ENCODE assay signal across 8 cellular contexts in the genomic region with DNA sequence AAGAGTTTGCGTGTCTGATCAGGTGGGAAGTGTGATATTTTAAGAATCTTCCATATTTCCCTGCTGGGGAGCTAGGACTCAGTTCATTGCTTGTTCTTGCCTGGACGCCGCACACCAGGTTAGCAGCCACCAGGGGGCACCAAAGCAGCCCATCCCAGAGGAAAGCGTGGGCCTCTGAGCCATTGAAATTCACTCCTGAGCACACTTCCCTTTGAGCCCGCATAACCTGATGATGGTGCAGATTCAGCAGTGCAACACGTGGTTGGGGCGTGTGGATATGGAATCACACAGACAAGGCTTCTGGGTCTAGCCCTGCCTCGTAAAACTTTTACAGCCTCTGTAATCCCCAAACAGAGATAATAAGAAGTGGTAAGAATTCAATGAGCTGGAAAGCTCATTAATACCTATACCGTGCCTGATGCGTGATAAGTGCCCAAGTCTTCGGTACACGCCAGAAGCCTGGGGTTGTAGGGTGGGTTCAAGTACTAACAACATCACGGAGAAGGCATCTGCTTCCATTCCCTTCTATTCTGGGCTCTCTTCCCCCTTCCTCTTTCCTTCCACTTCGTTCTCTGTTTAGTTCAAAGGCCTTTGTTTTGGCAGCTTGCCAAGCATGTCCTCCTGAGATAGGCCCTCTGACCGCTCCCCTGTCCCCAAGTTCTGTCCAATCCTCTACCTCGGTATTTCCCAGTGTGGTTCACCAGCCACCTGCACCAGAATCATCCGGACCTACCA.
DNase-seq lines count a peak whose midpoint lies in the region; ATAC-seq lines count a peak whose summit lies in the region.

No MANE protein-coding gene starts in this region.

- H3K9me3 Mint-ChIP-seq in effector memory CD8-positive, alpha-beta T cell, result no peaks in the 10 kb centered on the region

- H3K36me3 Mint-ChIP-seq in effector memory CD8-positive, alpha-beta T cell (ENCODE audit: insufficient read depth), result peaks cover 4% of the 10 kb centered on the region

- no peak overlapping the region for H3K27ac Mint-ChIP-seq in effector memory CD8-positive, alpha-beta T cell

- ATAC-seq in GM19455 (IDR thresholded peaks at IDR 0.05; ENCODE audit: unreplicated experiment), result peak; percentile 82
- peak; percentile 84 for ATAC-seq in HG03565 (IDR thresholded peaks at IDR 0.05; ENCODE audit: unreplicated experiment)
- peak; percentile 93 for ATAC-seq in effector memory CD8-positive, alpha-beta T cell (replicated peaks)

- peaks cover 5 to 15% of the 10 kb centered on the region in 2 donors for H3K27me3 Mint-ChIP-seq in effector memory CD8-positive, alpha-beta T cell

- DNase-seq in CMK (ENCODE audit: low read depth), result peak; percentile 85
- peak; percentile 92 for DNase-seq in NCI-H82 (lab: John Stamatoyannopoulos, UW)
- peak; percentile 91 for DNase-seq in activated CD8-positive, alpha-beta memory T cell treated with anti-CD3 and anti-CD28 coated beads for 24 hours
- DNase-seq in effector memory CD8-positive, alpha-beta T cell, result peak; percentile 71 to 73 (median 72)
- peak; percentile 94 for DNase-seq in mesenteric fat pad (ENCODE audit: low spot score)
- DNase-seq in stimulated activated CD8-positive, alpha-beta memory T cell treated with anti-CD3 and anti-CD28 coated beads, Interleukin-15, amount 100 ng/mL, for 4 hours (ENCODE audit: low read depth in 2 of 2), result peak; percentile 34 to 38

- peaks cover 3 to 5% of the 10 kb centered on the region in 2 donors for H3K4me1 Mint-ChIP-seq in effector memory CD8-positive, alpha-beta T cell (ENCODE audit: low read depth in 2 of 2)

- H3K4me3 Mint-ChIP-seq in effector memory CD8-positive, alpha-beta T cell, result no peak overlapping the region

Comparison
In these comparisons a context has a peak if more than half of its experiments do, and no peak if none do; other contexts are left out.
1. Peak in every context shown above with its lines: DNase-seq and ATAC-seq.
2. DNase-seq: peak in every context shown above with its lines; median percentile 94 in mesenteric fat pad; 92 in NCI-H82; 91 in activated CD8-positive, alpha-beta memory T cell treated with anti-CD3 and anti-CD28 coated beads for 24 hours; 85 in CMK; 72 in effector memory CD8-positive, alpha-beta T cell; 36 in stimulated activated CD8-positive, alpha-beta memory T cell treated with anti-CD3 and anti-CD28 coated beads, Interleukin-15, amount 100 ng/mL, for 4 hours.